In the genomic region with DNA sequence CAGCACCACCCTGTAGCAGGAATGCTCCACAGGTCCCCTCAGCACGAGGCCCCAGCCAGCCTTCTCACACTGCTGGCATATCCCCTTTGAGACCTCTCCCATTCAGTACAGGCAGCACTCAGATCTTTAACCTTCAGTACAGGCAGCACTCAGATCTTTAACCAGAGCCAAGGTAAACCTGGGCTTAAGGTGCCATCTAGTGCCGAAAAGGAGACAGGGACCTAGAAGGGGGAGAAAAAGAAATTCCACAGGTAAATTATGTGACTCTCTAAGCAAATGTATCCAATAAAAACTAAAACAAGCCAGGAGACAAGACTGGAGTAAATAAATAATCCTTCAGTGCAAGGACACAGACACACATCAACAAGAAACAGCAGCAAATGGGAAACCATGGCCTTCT, we compare ENCODE assay signal across 17 cellular contexts.
DNase-seq lines count a peak whose midpoint lies in the region; ATAC-seq, FAIRE-seq and TF ChIP-seq lines count a peak whose summit lies in the region.
"Had no signal": no experiment of that assay in that cellular context is flagged by ENCODE, and none has a peak within 500 bp of the region (broad histone marks: within the 10 kb centered on the region; RNA-seq: fewer than 3 reads in every experiment).

No MANE protein-coding gene starts in this region.

- H3K9ac ChIP-seq in K562 (ENCODE audit: insufficient read depth in 1 of 2, low read depth in 2 of 2, low read length in 2 of 2), result no peak overlapping the region

- no peak for TF ChIP-seq EP300 in K562 (IDR thresholded peaks at IDR 0.05; ENCODE audit: low read length)

- CTCF ChIA-PET in K562 (lab: Yijun Ruan, JAX; ENCODE audit: low intra/inter-chr PET ratio), result no interaction called here

- intact Hi-C loops in K562 (cut with micrococcal nuclease), result no loop called here

- H3K9me1 ChIP-seq in K562 (ENCODE audit: control insufficient read depth, insufficient read depth, low read length), result no peaks in the 10 kb centered on the region

- in situ Hi-C loops in KBM-7 (cut with MboI; ENCODE audit: low pct_unique_long_range_greater_than_20kb, low sequenced_read_pairs), result no loop called here
- in situ Hi-C loops in K562 (cut with MboI), result no loop called here

- no peak overlapping the region for H3K4me2 ChIP-seq in K562 (ENCODE audit: insufficient read depth, low read length)

- no peak overlapping the region for H3K27ac ChIP-seq in K562 (ENCODE audit: extremely low read depth, low read depth, low read length)
- H3K27ac ChIP-seq: HL-60, thoracic aorta had no signal

- POLR2A ChIA-PET in K562 (lab: Yijun Ruan, JAX), result no interaction called here

- no peaks in the 10 kb centered on the region for H3K36me3 ChIP-seq in K562 (ENCODE audit: control insufficient read depth, insufficient read depth, low read length)
- H3K36me3 ChIP-seq: thoracic aorta had no signal

- WGBS in K562 (ENCODE audit: insufficient coverage, low coverage, missing lambda C conversion rate), result 0% methylated on average over 2 of the region's 2 CpGs

- no peaks in the 10 kb centered on the region for H4K20me1 ChIP-seq in K562 (replicated peaks; ENCODE audit: control insufficient read depth, insufficient read depth, low read length)

- peak in 1 of 2 experiments; percentile 49; a peak in 2 of 4 replicates for TF ChIP-seq RAD21 in K562 (CRISPR knock-in tag; conservative IDR thresholded peaks at IDR 0.05 in 1 of 2, IDR thresholded peaks at IDR 0.05 in 1 of 2)

- peak; percentile 52 for FAIRE-seq in K562 (lab: Jason Lieb, UNC)
- FAIRE-seq: islet of Langerhans, RCC 7860 had no signal

- no peaks in the 10 kb centered on the region for H3K9me3 ChIP-seq in K562 (replicated peaks; ENCODE audit: control insufficient read depth, insufficient read depth, low read depth, low read length)

- peak; percentile 19 to 48 (median 31); a peak in 3 of 6 replicates for TF ChIP-seq CTCF in K562 (IDR thresholded peaks at IDR 0.05 in 2 of 3, conservative IDR thresholded peaks at IDR 0.05 in 1 of 3; ENCODE audit: insufficient read depth in 2 of 3, low read depth in 1 of 3, low read length in 3 of 3)

- H3K4me1 ChIP-seq in K562 (replicated peaks in 1 of 2; ENCODE audit: control insufficient read depth in 2 of 2, insufficient read depth in 2 of 2, low read length in 2 of 2), result no peaks in the 10 kb centered on the region

- TF ChIP-seq POLR2A in K562 (conservative IDR thresholded peaks at IDR 0.05), result no peak

- DNase-seq in COR-L47 (lab: John Stamatoyannopoulos, UW) (peak; percentile 8), KBM-7 (peak; percentile 28), NCI-H748 (lab: John Stamatoyannopoulos, UW; ENCODE audit: unreplicated experiment) (peak; percentile 65), K562 (ENCODE audit: extremely low read depth in 1 of 4, low spot score in 3 of 4) (peak in 1 of 4 experiments; percentile 10), HUDEP-2 (lab: John Stamatoyannopoulos, UW; ENCODE audit: unreplicated experiment in 76 of 76) (no peak)
- no peak for DNase-seq in activated CD4-positive, alpha-beta T cell treated with anti-CD3 and anti-CD28 coated beads for 4 hours
- DNase-seq: activated CD4-positive, CD25-positive, alpha-beta regulatory T cell; activated naive CD4-positive, alpha-beta T cell treated with anti-CD3 and anti-CD28 coated beads, Interleukin-2, amount 10 ng/mL, durations not matched to agents 7 days and 5 days; dermis blood vessel endothelial cell; stimulated activated CD4-positive, alpha-beta T cell treated with anti-CD3 and anti-CD28 coated beads, Interleukin-2, amount 100 ng/mL, for 48 hours; T-cell had no signal

- BruUV-seq in K562 (replicated peaks; lab: Mats Ljungman, UMichigan), result no TSS peak

- H3K4me3 ChIP-seq in K562, result no peak overlapping the region
- H3K4me3 ChIP-seq: thoracic aorta had no signal

- ATAC-seq in K562 (peak; percentile 45; the same call in 1 of the 3 replicates), GM21447 (IDR thresholded peaks at IDR 0.05; ENCODE audit: unreplicated experiment) (no peak), HG02884 (IDR thresholded peaks at IDR 0.05; ENCODE audit: unreplicated experiment) (no peak)
- ATAC-seq: T-cell had no signal

- no peaks in the 10 kb centered on the region for H3K79me2 ChIP-seq in K562 (ENCODE audit: control insufficient read depth, insufficient read depth, low read length)

- no peaks in the 10 kb centered on the region; a peak in 1 of 5 replicates for H3K27me3 ChIP-seq in K562 (ENCODE audit: control insufficient read depth in 2 of 2, insufficient read depth in 2 of 2, low read length in 2 of 2)

- H2AFZ ChIP-seq in K562 (ENCODE audit: low read depth, low read length), result no peak overlapping the region

TF ChIP-seq in K562, 482 proteins besides CTCF, POLR2A, EP300 and RAD21 (continues in another document):
- TF ChIP-seq, protein P1, sequence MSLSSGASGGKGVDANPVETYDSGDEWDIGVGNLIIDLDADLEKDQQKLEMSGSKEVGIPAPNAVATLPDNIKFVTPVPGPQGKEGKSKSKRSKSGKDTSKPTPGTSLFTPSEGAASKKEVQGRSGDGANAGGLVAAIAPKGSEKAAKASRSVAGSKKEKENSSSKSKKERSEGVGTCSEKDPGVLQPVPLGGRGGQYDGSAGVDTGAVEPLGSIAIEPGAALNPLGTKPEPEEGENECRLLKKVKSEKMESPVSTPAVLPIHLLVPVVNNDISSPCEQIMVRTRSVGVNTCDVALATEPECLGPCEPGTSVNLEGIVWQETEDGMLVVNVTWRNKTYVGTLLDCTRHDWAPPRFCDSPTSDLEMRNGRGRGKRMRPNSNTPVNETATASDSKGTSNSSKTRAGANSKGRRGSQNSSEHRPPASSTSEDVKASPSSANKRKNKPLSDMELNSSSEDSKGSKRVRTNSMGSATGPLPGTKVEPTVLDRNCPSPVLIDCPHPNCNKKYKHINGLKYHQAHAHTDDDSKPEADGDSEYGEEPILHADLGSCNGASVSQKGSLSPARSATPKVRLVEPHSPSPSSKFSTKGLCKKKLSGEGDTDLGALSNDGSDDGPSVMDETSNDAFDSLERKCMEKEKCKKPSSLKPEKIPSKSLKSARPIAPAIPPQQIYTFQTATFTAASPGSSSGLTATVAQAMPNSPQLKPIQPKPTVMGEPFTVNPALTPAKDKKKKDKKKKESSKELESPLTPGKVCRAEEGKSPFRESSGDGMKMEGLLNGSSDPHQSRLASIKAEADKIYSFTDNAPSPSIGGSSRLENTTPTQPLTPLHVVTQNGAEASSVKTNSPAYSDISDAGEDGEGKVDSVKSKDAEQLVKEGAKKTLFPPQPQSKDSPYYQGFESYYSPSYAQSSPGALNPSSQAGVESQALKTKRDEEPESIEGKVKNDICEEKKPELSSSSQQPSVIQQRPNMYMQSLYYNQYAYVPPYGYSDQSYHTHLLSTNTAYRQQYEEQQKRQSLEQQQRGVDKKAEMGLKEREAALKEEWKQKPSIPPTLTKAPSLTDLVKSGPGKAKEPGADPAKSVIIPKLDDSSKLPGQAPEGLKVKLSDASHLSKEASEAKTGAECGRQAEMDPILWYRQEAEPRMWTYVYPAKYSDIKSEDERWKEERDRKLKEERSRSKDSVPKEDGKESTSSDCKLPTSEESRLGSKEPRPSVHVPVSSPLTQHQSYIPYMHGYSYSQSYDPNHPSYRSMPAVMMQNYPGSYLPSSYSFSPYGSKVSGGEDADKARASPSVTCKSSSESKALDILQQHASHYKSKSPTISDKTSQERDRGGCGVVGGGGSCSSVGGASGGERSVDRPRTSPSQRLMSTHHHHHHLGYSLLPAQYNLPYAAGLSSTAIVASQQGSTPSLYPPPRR (CRISPR knock-in tag; IDR thresholded peaks at IDR 0.05; ENCODE audit: borderline replicate concordance), result no peak
- TF ChIP-seq, protein P2, sequence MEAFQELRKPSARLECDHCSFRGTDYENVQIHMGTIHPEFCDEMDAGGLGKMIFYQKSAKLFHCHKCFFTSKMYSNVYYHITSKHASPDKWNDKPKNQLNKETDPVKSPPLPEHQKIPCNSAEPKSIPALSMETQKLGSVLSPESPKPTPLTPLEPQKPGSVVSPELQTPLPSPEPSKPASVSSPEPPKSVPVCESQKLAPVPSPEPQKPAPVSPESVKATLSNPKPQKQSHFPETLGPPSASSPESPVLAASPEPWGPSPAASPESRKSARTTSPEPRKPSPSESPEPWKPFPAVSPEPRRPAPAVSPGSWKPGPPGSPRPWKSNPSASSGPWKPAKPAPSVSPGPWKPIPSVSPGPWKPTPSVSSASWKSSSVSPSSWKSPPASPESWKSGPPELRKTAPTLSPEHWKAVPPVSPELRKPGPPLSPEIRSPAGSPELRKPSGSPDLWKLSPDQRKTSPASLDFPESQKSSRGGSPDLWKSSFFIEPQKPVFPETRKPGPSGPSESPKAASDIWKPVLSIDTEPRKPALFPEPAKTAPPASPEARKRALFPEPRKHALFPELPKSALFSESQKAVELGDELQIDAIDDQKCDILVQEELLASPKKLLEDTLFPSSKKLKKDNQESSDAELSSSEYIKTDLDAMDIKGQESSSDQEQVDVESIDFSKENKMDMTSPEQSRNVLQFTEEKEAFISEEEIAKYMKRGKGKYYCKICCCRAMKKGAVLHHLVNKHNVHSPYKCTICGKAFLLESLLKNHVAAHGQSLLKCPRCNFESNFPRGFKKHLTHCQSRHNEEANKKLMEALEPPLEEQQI (IDR thresholded peaks at IDR 0.05), result no peak
- TF ChIP-seq RBM15 (IDR thresholded peaks at IDR 0.05; ENCODE audit: insufficient read depth, low read length) (no peak), SAFB2 (IDR thresholded peaks at IDR 0.05; ENCODE audit: borderline replicate concordance, low read depth, low read length, severe bottlenecking) (no peak), NUFIP1 (IDR thresholded peaks at IDR 0.05; ENCODE audit: partially characterized antibody) (no peak), ZNF239 (CRISPR knock-in tag; IDR thresholded peaks at IDR 0.05) (no peak), ZNF217 (CRISPR knock-in tag; IDR thresholded peaks at IDR 0.05) (no peak)
- TF ChIP-seq, protein P3, sequence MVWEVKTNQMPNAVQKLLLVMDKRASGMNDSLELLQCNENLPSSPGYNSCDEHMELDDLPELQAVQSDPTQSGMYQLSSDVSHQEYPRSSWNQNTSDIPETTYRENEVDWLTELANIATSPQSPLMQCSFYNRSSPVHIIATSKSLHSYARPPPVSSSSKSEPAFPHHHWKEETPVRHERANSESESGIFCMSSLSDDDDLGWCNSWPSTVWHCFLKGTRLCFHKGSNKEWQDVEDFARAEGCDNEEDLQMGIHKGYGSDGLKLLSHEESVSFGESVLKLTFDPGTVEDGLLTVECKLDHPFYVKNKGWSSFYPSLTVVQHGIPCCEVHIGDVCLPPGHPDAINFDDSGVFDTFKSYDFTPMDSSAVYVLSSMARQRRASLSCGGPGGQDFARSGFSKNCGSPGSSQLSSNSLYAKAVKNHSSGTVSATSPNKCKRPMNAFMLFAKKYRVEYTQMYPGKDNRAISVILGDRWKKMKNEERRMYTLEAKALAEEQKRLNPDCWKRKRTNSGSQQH (CRISPR knock-in tag; IDR thresholded peaks at IDR 0.05), result no peak

Comparison
In these comparisons a context has a peak if more than half of its experiments do, and no peak if none do; other contexts are left out.
1. DNase-seq: peak in COR-L47 (single experiment), KBM-7 (single experiment) and NCI-H748 (single experiment); none in HUDEP-2 (0 of 76) and activated CD4-positive, alpha-beta T cell treated with anti-CD3 and anti-CD28 coated beads for 4 hours (0 of 2).